Comparison of ENCODE assay signal across 20 cellular contexts in genomic region chr20:9281770-9282169, GRCh38.
A peak's percentile ranks its signal among the peaks of the same experiment; 100 is the strongest.
DNase-seq lines count a peak whose midpoint lies in the region; ATAC-seq and TF ChIP-seq lines count a peak whose summit lies in the region.
"Had no signal": no experiment of that assay in that cellular context is flagged by ENCODE, and none has a peak within 500 bp of the region (broad histone marks: within the 10 kb centered on the region; RNA-seq: fewer than 3 reads in every experiment).

No MANE protein-coding gene starts in this region.

- H3K36me3 Mint-ChIP-seq in nephron (ENCODE audit: low read depth) = no peaks in the 10 kb centered on the region
- H3K36me3 Mint-ChIP-seq: CD4-positive, CD25-positive, alpha-beta regulatory T cell; CD8-positive, alpha-beta T cell had no signal

- H3K36me3 ChIP-seq in PC-3 (ENCODE audit: low read depth, low read length) = no peaks in the 10 kb centered on the region
- no peaks in the 10 kb centered on the region for H3K36me3 ChIP-seq in SK-N-MC (ENCODE audit: insufficient read depth, low read length)
- H3K36me3 ChIP-seq: BLaER1 had no signal

- intact Hi-C loops in PC-3 (cut with micrococcal nuclease) = no loop called here

- TF ChIP-seq CTCF in LNCaP clone FGC (IDR thresholded peaks at IDR 0.05; ENCODE audit: control insufficient read depth, extremely low read depth, insufficient read depth) (no peak), PC-3 (conservative IDR thresholded peaks at IDR 0.05; ENCODE audit: low read depth, low read length) (no peak), nephron (IDR thresholded peaks at IDR 0.05; ENCODE audit: unreplicated experiment in 3 of 3) (no peak)

- no peak overlapping the region for H2AFZ ChIP-seq in PC-3 (ENCODE audit: low read length)
- H2AFZ ChIP-seq: GM23338 had no signal

- peak; percentile 82 for ATAC-seq in PC-3
- no peak for ATAC-seq in GM21825 (IDR thresholded peaks at IDR 0.05; ENCODE audit: unreplicated experiment)
- ATAC-seq: CD8-positive, alpha-beta T cell; GM12878; GM23338; HCT116 had no signal

- POLR2A ChIA-PET in PC-3 (lab: Charles Lee; ENCODE audit: unreplicated experiment) = no interaction called here

- H3K4me3 Mint-ChIP-seq in nephron = no peak overlapping the region
- H3K4me3 Mint-ChIP-seq: B cell; CD4-positive, CD25-positive, alpha-beta regulatory T cell; CD8-positive, alpha-beta T cell; GM23338; H9 had no signal

- no peak overlapping the region for H3K4me2 ChIP-seq in PC-3 (ENCODE audit: low read length)
- H3K4me2 ChIP-seq: BLaER1, GM23338 had no signal

- H3K27ac ChIP-seq in PC-3 (ENCODE audit: low read length) = no peak overlapping the region
- peak overlapping the region; percentile 92 for H3K27ac ChIP-seq in SK-N-MC
- H3K27ac ChIP-seq: BLaER1, C4-2B had no signal

- no peaks in the 10 kb centered on the region for H3F3A ChIP-seq in PC-3 (ENCODE audit: low read length, unreplicated experiment)

- H3K4me3 ChIP-seq in LNCaP clone FGC (ENCODE audit: low read depth, low read length) (no peak overlapping the region), PC-3 (ENCODE audit: low read length) (no peak overlapping the region), SK-N-MC (peak overlapping the region; percentile 65)
- H3K4me3 ChIP-seq: BLaER1, GM12878, GM23338 had no signal

- CTCF ChIA-PET in PC-3 (lab: Charles Lee) = no interaction called here

- 0 out of 2 replicates have a peak, but pooled peaks cover 3% of the 10 kb centered on the region for H3K4me1 ChIP-seq in PC-3 (ENCODE audit: insufficient read depth, low read length)
- H3K4me1 ChIP-seq: BLaER1 had no signal

- H3K9me3 ChIP-seq in PC-3 (ENCODE audit: low read length) = no peaks in the 10 kb centered on the region
- H3K9me3 ChIP-seq in SK-N-MC (ENCODE audit: low read depth, low read length) = no peaks in the 10 kb centered on the region
- H3K9me3 ChIP-seq: BLaER1 had no signal

- H3K4me1 Mint-ChIP-seq in nephron = peaks cover 24% of the 10 kb centered on the region
- H3K4me1 Mint-ChIP-seq: B cell; CD4-positive, CD25-positive, alpha-beta regulatory T cell had no signal

- no peaks in the 10 kb centered on the region for H3K27me3 Mint-ChIP-seq in nephron (ENCODE audit: low read depth)
- H3K27me3 Mint-ChIP-seq: CD4-positive, CD25-positive, alpha-beta regulatory T cell had no signal

- H4K20me1 ChIP-seq in PC-3 (ENCODE audit: low read length) = no peaks in the 10 kb centered on the region
- H4K20me1 ChIP-seq: BLaER1 had no signal

- DNase-seq in LNCaP clone FGC (ENCODE audit: low read depth) (peak; percentile 82), PC-3 (no peak), SK-N-MC (ENCODE audit: low read depth, low spot score) (no peak), COR-L47 (lab: John Stamatoyannopoulos, UW) (no peak), NCI-H774 (lab: John Stamatoyannopoulos, UW) (no peak)
- DNase-seq: CD4-positive, CD25-positive, alpha-beta regulatory T cell; CD8-positive, alpha-beta T cell; DMS 273 treated with DMSO at 0.1 percent for 48 hours; DMS79; EL; GDM1; H9 had no signal

- H3K9me2 ChIP-seq in PC-3 (replicated peaks; ENCODE audit: low read length) = no peaks in the 10 kb centered on the region

- H3K9ac ChIP-seq in PC-3 (ENCODE audit: low read length) (no peak overlapping the region), SK-N-MC (ENCODE audit: insufficient read length) (no peak overlapping the region)
- H3K9ac ChIP-seq: BLaER1 had no signal

- no peaks in the 10 kb centered on the region for H3K9me3 Mint-ChIP-seq in nephron
- H3K9me3 Mint-ChIP-seq: CD8-positive, alpha-beta T cell; GM23338; H9 had no signal

- no peaks in the 10 kb centered on the region for H3K27me3 ChIP-seq in PC-3 (ENCODE audit: low read length)
- H3K27me3 ChIP-seq: BLaER1 had no signal

- BruUV-seq in PC-3 (replicated peaks; lab: Mats Ljungman, UMichigan) = no TSS peak

- peak overlapping the region; percentile 60 to 90 (median 84) for H3K27ac Mint-ChIP-seq in nephron
- H3K27ac Mint-ChIP-seq: B cell; CD4-positive, CD25-positive, alpha-beta regulatory T cell; CD8-positive, alpha-beta T cell; GM23338; H9 had no signal

- H3K79me2 ChIP-seq in PC-3 (ENCODE audit: low read length) = no peaks in the 10 kb centered on the region
